3 cellular contexts compared by ENCODE assay signal in genomic region chr2:35297403-35297802, GRCh38.
"Had no signal": no experiment of that assay in that cellular context is flagged by ENCODE, and none has a peak within 500 bp of the region (broad histone marks: within the 10 kb centered on the region; RNA-seq: fewer than 3 reads in every experiment).

No MANE protein-coding gene starts in this region.

- ATAC-seq: GM12878 had no signal

- DNase-seq: GDM1, GF-D8 had no signal
